In genomic region chr20:49914310-49915117, GRCh38 we compare ENCODE assay signal across 8 cellular contexts. TPM values are rescaled to one million over a fixed set of nuclear protein-coding genes. Genes with fewer than 3 reads are reported as not detected.
DNase-seq lines count a peak whose midpoint lies in the region; TF ChIP-seq lines count a peak whose summit lies in the region.

No MANE protein-coding gene starts in this region.

- H3K27me3 ChIP-seq in vagina, result no peaks in the 10 kb centered on the region

- H3K36me3 Mint-ChIP-seq in activated CD4-positive, alpha-beta T cell treated with anti-CD3 and anti-CD28 coated beads, Interleukin-2, amount 10 ng/mL, durations not matched to agents 7 days and 5 days (ENCODE audit: low read depth), result no peaks in the 10 kb centered on the region
- no peaks in the 10 kb centered on the region for H3K36me3 Mint-ChIP-seq in mesothelial cell of epicardium

- H3K4me3 Mint-ChIP-seq in activated CD4-positive, alpha-beta T cell treated with anti-CD3 and anti-CD28 coated beads, Interleukin-2, amount 10 ng/mL, durations not matched to agents 7 days and 5 days, result peak overlapping the region; percentile 91
- peak overlapping the region; percentile 99 for H3K4me3 Mint-ChIP-seq in mesothelial cell of epicardium

- no peak for TF ChIP-seq POLR2A in vagina (IDR thresholded peaks at IDR 0.05)

- CTCF ChIA-PET in activated CD4-positive, alpha-beta T cell treated with anti-CD3 and anti-CD28 coated beads, Interleukin-2, amount 10 ng/mL, durations not matched to agents 7 days and 5 days (lab: Charles Lee), result interaction anchor here (0.6 to 2.3 kb wide), 6 partner anchors 12 to 310 kb away, joined by 3 to 5 read pairs (median 3); no protein-coding TSS in a partner anchor

- H3K9me3 ChIP-seq in vagina, result no peaks in the 10 kb centered on the region

- H3K4me1 ChIP-seq in vagina, result peaks cover 45% of the 10 kb centered on the region

- no peaks in the 10 kb centered on the region for H3K27me3 Mint-ChIP-seq in activated CD4-positive, alpha-beta T cell treated with anti-CD3 and anti-CD28 coated beads, Interleukin-2, amount 10 ng/mL, durations not matched to agents 7 days and 5 days
- no peaks in the 10 kb centered on the region for H3K27me3 Mint-ChIP-seq in mesothelial cell of epicardium (ENCODE audit: low read depth)

- intact Hi-C loops in vagina (cut with DNase I), result no loop called here

- H3K27ac ChIP-seq in vagina, result peak overlapping the region; percentile 97

- H3K9me3 Mint-ChIP-seq in activated CD4-positive, alpha-beta T cell treated with anti-CD3 and anti-CD28 coated beads, Interleukin-2, amount 10 ng/mL, durations not matched to agents 7 days and 5 days, result no peaks in the 10 kb centered on the region
- no peaks in the 10 kb centered on the region for H3K9me3 Mint-ChIP-seq in mesothelial cell of epicardium

- H3K4me3 ChIP-seq in vagina, result peak overlapping the region; percentile 87 to 91

- H3K27ac Mint-ChIP-seq in activated CD4-positive, alpha-beta T cell treated with anti-CD3 and anti-CD28 coated beads, Interleukin-2, amount 10 ng/mL, durations not matched to agents 7 days and 5 days, result peak overlapping the region; percentile 99
- H3K27ac Mint-ChIP-seq in mesothelial cell of epicardium, result peak overlapping the region; percentile 78

- POLR2A ChIA-PET in activated CD4-positive, alpha-beta T cell treated with anti-CD3 and anti-CD28 coated beads, Interleukin-2, amount 10 ng/mL, durations not matched to agents 7 days and 5 days (lab: Charles Lee), result no interaction called here

- peaks cover 33% of the 10 kb centered on the region for H3K4me1 Mint-ChIP-seq in activated CD4-positive, alpha-beta T cell treated with anti-CD3 and anti-CD28 coated beads, Interleukin-2, amount 10 ng/mL, durations not matched to agents 7 days and 5 days
- peaks cover 24% of the 10 kb centered on the region for H3K4me1 Mint-ChIP-seq in mesothelial cell of epicardium

- no peaks in the 10 kb centered on the region for H3K36me3 ChIP-seq in vagina

- TF ChIP-seq CTCF in mesothelial cell of epicardium (IDR thresholded peaks at IDR 0.05; ENCODE audit: unreplicated experiment) (no peak), vagina (IDR thresholded peaks at IDR 0.05) (no peak)

- DNase-seq in activated CD4-positive, alpha-beta T cell treated with anti-CD3 and anti-CD28 coated beads, Interleukin-2, amount 10 ng/mL, durations not matched to agents 7 days and 5 days, result peak; percentile 32
- DNase-seq in activated CD4-positive, alpha-beta T cell treated with anti-CD3 and anti-CD28 coated beads for 1 hour, result no peak
- DNase-seq in NAMALWA (ENCODE audit: low spot score) (peak; percentile 49), cerebellar cortex (ENCODE audit: low spot score) (peak; percentile 40), mesothelial cell of epicardium (ENCODE audit: low spot score in 2 of 2, unreplicated experiment in 2 of 2) (no peak), vagina (ENCODE audit: extremely low spot score in 2 of 2) (no peak), glomerular visceral epithelial cell (ENCODE audit: extremely low spot score) (no peak), NCI-H1092 treated with DMSO at 0.1 percent for 48 hours (lab: John Stamatoyannopoulos, UW) (no peak)

RNA-seq across cellular contexts. Expression of gene SPATA2, which starts 0.8 kb away (rescaled TPM):
- 1 to 10 TPM; 7.4 to 8.2 TPM for total RNA-seq in activated CD4-positive, alpha-beta T cell treated with anti-CD3 and anti-CD28 coated beads, Interleukin-2, amount 10 ng/mL, durations not matched to agents 7 days and 5 days
- total RNA-seq in mesothelial cell of epicardium, result 8.0 to 8.8 TPM (median 8.1 TPM) in 3 replicates
- total RNA-seq in vagina, result 4.7 TPM

RNA-seq across cellular contexts. Expression of gene RNF114, which starts 21.7 kb away (rescaled TPM):
- total RNA-seq in activated CD4-positive, alpha-beta T cell treated with anti-CD3 and anti-CD28 coated beads, Interleukin-2, amount 10 ng/mL, durations not matched to agents 7 days and 5 days, result 10 to 100 TPM; 55.8 to 59.5 TPM
- total RNA-seq in mesothelial cell of epicardium, result 54.2 to 57.1 TPM (median 54.5 TPM) in 3 replicates
- 153 TPM for total RNA-seq in vagina

Comparison
In these comparisons a context has a peak if more than half of its experiments do, and no peak if none do; other contexts are left out.
1. DNase-seq: peak in activated CD4-positive, alpha-beta T cell treated with anti-CD3 and anti-CD28 coated beads, Interleukin-2, amount 10 ng/mL, durations not matched to agents 7 days and 5 days (single experiment), NAMALWA (single experiment) and cerebellar cortex (single experiment); none in activated CD4-positive, alpha-beta T cell treated with anti-CD3 and anti-CD28 coated beads for 1 hour (single experiment), mesothelial cell of epicardium (0 of 2), vagina (0 of 2), glomerular visceral epithelial cell (single experiment) and NCI-H1092 treated with DMSO at 0.1 percent for 48 hours (single experiment).